Comparison of ENCODE assay signal across 21 cellular contexts in the genomic region with DNA sequence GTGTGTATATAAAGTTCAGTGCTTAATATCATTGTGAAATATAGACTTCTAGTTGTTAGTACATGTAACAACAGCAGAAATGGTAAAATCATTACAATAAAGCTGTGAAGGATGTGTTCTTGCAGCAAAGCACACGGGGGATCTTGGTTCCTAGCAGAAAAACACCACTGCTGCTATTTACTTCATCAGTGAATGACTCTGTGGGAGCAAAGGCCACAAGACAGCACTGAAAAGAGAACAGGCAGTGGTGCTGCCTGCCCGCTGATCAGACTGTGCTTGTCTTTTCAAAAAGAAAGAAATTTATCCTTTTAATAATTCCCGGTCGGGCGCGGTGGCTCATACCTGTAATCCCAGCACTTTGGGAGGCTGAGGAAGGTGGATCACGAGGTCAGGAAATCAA.
A peak's percentile ranks its signal among the peaks of the same experiment; 100 is the strongest.
DNase-seq lines count a peak whose midpoint lies in the region; ATAC-seq, FAIRE-seq and TF ChIP-seq lines count a peak whose summit lies in the region.
"Had no signal": no experiment of that assay in that cellular context is flagged by ENCODE, and none has a peak within 500 bp of the region (broad histone marks: within the 10 kb centered on the region; RNA-seq: fewer than 3 reads in every experiment).

No MANE protein-coding gene starts in this region.

- H3K27me3 ChIP-seq in ACC112 (ENCODE audit: insufficient read depth, low read length) (no peaks in the 10 kb centered on the region), astrocyte (ENCODE audit: insufficient read depth, low read length) (no peaks in the 10 kb centered on the region), HepG2 (ENCODE audit: control insufficient read depth in 1 of 2, insufficient read depth in 2 of 2, low read length in 2 of 2) (no peaks in the 10 kb centered on the region)
- H3K27me3 ChIP-seq: BE2C had no signal

- H3K27me3 Mint-ChIP-seq in astrocyte (ENCODE audit: low read depth, unreplicated experiment) (no peaks in the 10 kb centered on the region), progenitor cell of endocrine pancreas (no peaks in the 10 kb centered on the region)
- H3K27me3 Mint-ChIP-seq: CD4-positive, CD25-positive, alpha-beta regulatory T cell had no signal

- TF ChIP-seq POLR2A in HepG2 (IDR thresholded peaks at IDR 0.05; ENCODE audit: insufficient read depth in 1 of 2, low read depth in 2 of 2, low read length in 2 of 2) = no peak

- TF ChIP-seq CTCF in astrocyte (IDR thresholded peaks at IDR 0.05; ENCODE audit: insufficient read depth, low read depth, low read length) (no peak), HepG2 (CRISPR knock-in tag; IDR thresholded peaks at IDR 0.05) (no peak), progenitor cell of endocrine pancreas (IDR thresholded peaks at IDR 0.05; ENCODE audit: unreplicated experiment) (no peak)

- intact Hi-C loops in HepG2 (cut with micrococcal nuclease; ENCODE audit: unreplicated experiment) = no loop called here

- no peak for TF ChIP-seq RAD21 in HepG2 (CRISPR knock-in tag; IDR thresholded peaks at IDR 0.05)

- H3K4me2 ChIP-seq in astrocyte (ENCODE audit: low read length) (no peak overlapping the region), HepG2 (ENCODE audit: low read depth, low read length) (no peak overlapping the region)
- H3K4me2 ChIP-seq: PC-9 had no signal

- H3K4me3 ChIP-seq in ACC112 (ENCODE audit: low read depth, low read length) (no peak overlapping the region), astrocyte (ENCODE audit: insufficient read depth, low read depth, low read length) (no peak overlapping the region), HepG2 (replicated peaks in 1 of 3; ENCODE audit: insufficient read depth in 1 of 3, low read depth in 2 of 3, low read length in 3 of 3) (no peak overlapping the region)
- H3K4me3 ChIP-seq: GM23248, PC-9 had no signal

- CTCF ChIA-PET in HepG2 (lab: Yijun Ruan, JAX; ENCODE audit: low intra/inter-chr PET ratio, low total read pairs) = no interaction called here

- H3K4me3 Mint-ChIP-seq in astrocyte (ENCODE audit: unreplicated experiment) = no peak overlapping the region
- H3K4me3 Mint-ChIP-seq in progenitor cell of endocrine pancreas (ENCODE audit: low read depth) = no peak overlapping the region
- H3K4me3 Mint-ChIP-seq: CD4-positive, CD25-positive, alpha-beta regulatory T cell had no signal

- H3K9me3 ChIP-seq in astrocyte (ENCODE audit: insufficient read depth, low read depth, low read length) = no peaks in the 10 kb centered on the region
- no peaks in the 10 kb centered on the region for H3K9me3 ChIP-seq in HepG2 (ENCODE audit: low read length)
- H3K9me3 ChIP-seq: BE2C had no signal

- no peak overlapping the region for H3K9ac ChIP-seq in astrocyte (ENCODE audit: low read length)
- H3K9ac ChIP-seq in HepG2 (ENCODE audit: insufficient read depth, low read depth, low read length) = no peak overlapping the region
- H3K9ac ChIP-seq: GM23248 had no signal

- no TSS peak for BruUV-seq in HepG2 (replicated peaks; lab: Mats Ljungman, UMichigan)

- in situ Hi-C loops in HepG2 (cut with HindIII; ENCODE audit: extremely low pct_ligation_motif_present, low pct_unique_long_range_greater_than_20kb) = no loop called here

- TF ChIP-seq EP300 in HepG2 (IDR thresholded peaks at IDR 0.05; ENCODE audit: low read depth in 2 of 2, low read length in 2 of 2) (no peak), HepG2 (CRISPR knock-in tag; IDR thresholded peaks at IDR 0.05; ENCODE audit: borderline replicate concordance) (no peak)

- H4K20me1 ChIP-seq in astrocyte (ENCODE audit: insufficient read depth, low read length) (no peaks in the 10 kb centered on the region), HepG2 (ENCODE audit: insufficient read depth, low read length) (no peaks in the 10 kb centered on the region)

- H3K27ac Mint-ChIP-seq in astrocyte (ENCODE audit: unreplicated experiment) (peak overlapping the region; percentile 50), progenitor cell of endocrine pancreas (no peak overlapping the region)
- H3K27ac Mint-ChIP-seq: CD4-positive, CD25-positive, alpha-beta regulatory T cell had no signal

- FAIRE-seq in astrocyte (lab: Jason Lieb, UNC) (no peak), HepG2 (lab: Jason Lieb, UNC) (no peak)

- H3K79me2 ChIP-seq in ACC112 (ENCODE audit: control insufficient read depth, insufficient read depth, low read length, unreplicated experiment) (no peaks in the 10 kb centered on the region), astrocyte (ENCODE audit: insufficient read depth, low read length) (no peaks in the 10 kb centered on the region), HepG2 (ENCODE audit: insufficient read depth, low read length) (no peaks in the 10 kb centered on the region)

- 0 out of 2 replicates have a peak, but pooled peaks cover 3% of the 10 kb centered on the region for H3K36me3 ChIP-seq in ACC112 (ENCODE audit: insufficient read depth, low read length)
- H3K36me3 ChIP-seq in astrocyte (ENCODE audit: insufficient read depth, low read length) = no peaks in the 10 kb centered on the region
- H3K36me3 ChIP-seq in HepG2 (replicated peaks in 1 of 2; ENCODE audit: control insufficient read depth in 1 of 2, insufficient read depth in 2 of 2, low read length in 2 of 2) = no peaks in the 10 kb centered on the region
- H3K36me3 ChIP-seq: BE2C had no signal

- WGBS in HepG2 (ENCODE audit: low lambda C conversion rate) = 2% methylated on average over 7 of the region's 7 CpGs

- POLR2A ChIA-PET in HepG2 (lab: Yijun Ruan, JAX) = no interaction called here

- H3K36me3 Mint-ChIP-seq in astrocyte (ENCODE audit: low read depth, unreplicated experiment) = peaks cover 3% of the 10 kb centered on the region
- H3K36me3 Mint-ChIP-seq in progenitor cell of endocrine pancreas (ENCODE audit: insufficient read depth) = no peaks in the 10 kb centered on the region
- H3K36me3 Mint-ChIP-seq: CD4-positive, CD25-positive, alpha-beta regulatory T cell had no signal

- peak; percentile 68 for ATAC-seq in HepG2
- no peak for ATAC-seq in GM21825 (IDR thresholded peaks at IDR 0.05; ENCODE audit: unreplicated experiment)
- no peak for ATAC-seq in HG03457 (IDR thresholded peaks at IDR 0.05; ENCODE audit: unreplicated experiment)

- H3K4me1 ChIP-seq in ACC112 (ENCODE audit: control insufficient read depth, insufficient read depth, low read length, unreplicated experiment) = peaks cover 45% of the 10 kb centered on the region
- H3K4me1 ChIP-seq in astrocyte (ENCODE audit: insufficient read depth, low read length) = peaks cover 22% of the 10 kb centered on the region
- no peaks in the 10 kb centered on the region for H3K4me1 ChIP-seq in HepG2 (ENCODE audit: insufficient read depth, low read length)

- no peak for DNase-seq in astrocyte (ENCODE audit: low read depth)
- DNase-seq in HepG2 (ENCODE audit: low spot score) = no peak
- DNase-seq in renal cortical epithelial cell (ENCODE audit: low read depth) = peak; percentile 58
- DNase-seq in progenitor cell of endocrine pancreas (ENCODE audit: low spot score, unreplicated experiment) = no peak
- no peak for DNase-seq in glomerular visceral epithelial cell (ENCODE audit: extremely low spot score)
- DNase-seq: BE2C; CD4-positive, CD25-positive, alpha-beta regulatory T cell; COR-L47; DMS 273 treated with DMSO at 0.1 percent for 48 hours; GM23248; KG1; NCI-H1436 treated with DMSO at 0.1 percent for 48 hours; NCI-H2029 treated with DMSO at 0.1 percent for 48 hours; NCI-H2171; NCI-H526; PC-9; SIG-M5 had no signal

- H3K27ac ChIP-seq in ACC112 (ENCODE audit: low read depth, low read length) (no peak overlapping the region), astrocyte (ENCODE audit: low read depth, low read length) (no peak overlapping the region), HepG2 (ENCODE audit: extremely low read length, insufficient read depth, low read length) (no peak overlapping the region)
- H3K27ac ChIP-seq: PC-9, RWPE1 had no signal

- H3K4me1 Mint-ChIP-seq in astrocyte (ENCODE audit: low read depth, unreplicated experiment) (peaks cover 45% of the 10 kb centered on the region), progenitor cell of endocrine pancreas (ENCODE audit: low read depth) (no peaks in the 10 kb centered on the region)
- H3K4me1 Mint-ChIP-seq: CD4-positive, CD25-positive, alpha-beta regulatory T cell had no signal

- no peaks in the 10 kb centered on the region for H3K9me3 Mint-ChIP-seq in astrocyte (ENCODE audit: unreplicated experiment)
- H3K9me3 Mint-ChIP-seq in progenitor cell of endocrine pancreas (ENCODE audit: low read depth) = no peaks in the 10 kb centered on the region

- H2AFZ ChIP-seq in ACC112 (ENCODE audit: low read length, unreplicated experiment) = peak overlapping the region; percentile 39
- no peak overlapping the region for H2AFZ ChIP-seq in astrocyte (ENCODE audit: low read depth, low read length)
- H2AFZ ChIP-seq in HepG2 (ENCODE audit: low read length) = no peak overlapping the region
- H2AFZ ChIP-seq: GM23248, PC-9 had no signal

TF ChIP-seq in HepG2, 621 proteins besides CTCF, POLR2A, EP300 and RAD21 (continues in another document):
- TF ChIP-seq CREM (IDR thresholded peaks at IDR 0.05) = no peak
- no peak for TF ChIP-seq CREM (CRISPR knock-in tag; IDR thresholded peaks at IDR 0.05)
- no peak for TF ChIP-seq BCL3 (CRISPR knock-in tag; IDR thresholded peaks at IDR 0.05)
- TF ChIP-seq ZNF589 (CRISPR knock-in tag; conservative IDR thresholded peaks at IDR 0.05) = no peak
- TF ChIP-seq HHEX (CRISPR knock-in tag; IDR thresholded peaks at IDR 0.05) = no peak
- TF ChIP-seq SMAD3 (CRISPR knock-in tag; IDR thresholded peaks at IDR 0.05) = no peak
- no peak for TF ChIP-seq ZNF292 (CRISPR knock-in tag; IDR thresholded peaks at IDR 0.05; ENCODE audit: borderline replicate concordance, low read depth)
- TF ChIP-seq MBNL3 (CRISPR knock-in tag; conservative IDR thresholded peaks at IDR 0.05) = no peak
- no peak for TF ChIP-seq ZNF547 (CRISPR knock-in tag; IDR thresholded peaks at IDR 0.05)
- no peak for TF ChIP-seq NPAS2 (CRISPR knock-in tag; IDR thresholded peaks at IDR 0.05; ENCODE audit: borderline replicate concordance)
- TF ChIP-seq ZNF225 (CRISPR knock-in tag; IDR thresholded peaks at IDR 0.05) = no peak
- no peak for TF ChIP-seq ZNF10 (CRISPR knock-in tag; IDR thresholded peaks at IDR 0.05; ENCODE audit: borderline replicate concordance, low read depth)
- no peak for TF ChIP-seq SPEN (CRISPR knock-in tag; IDR thresholded peaks at IDR 0.05; ENCODE audit: low read depth)
- TF ChIP-seq ZNF468 (CRISPR knock-in tag; IDR thresholded peaks at IDR 0.05) = no peak
- no peak for TF ChIP-seq ZNF138 (CRISPR knock-in tag; IDR thresholded peaks at IDR 0.05; ENCODE audit: low read depth)
- TF ChIP-seq ZC3H13 (CRISPR knock-in tag; IDR thresholded peaks at IDR 0.05) = no peak
